ENCODE assay signal across 8 cellular contexts in the genomic region with DNA sequence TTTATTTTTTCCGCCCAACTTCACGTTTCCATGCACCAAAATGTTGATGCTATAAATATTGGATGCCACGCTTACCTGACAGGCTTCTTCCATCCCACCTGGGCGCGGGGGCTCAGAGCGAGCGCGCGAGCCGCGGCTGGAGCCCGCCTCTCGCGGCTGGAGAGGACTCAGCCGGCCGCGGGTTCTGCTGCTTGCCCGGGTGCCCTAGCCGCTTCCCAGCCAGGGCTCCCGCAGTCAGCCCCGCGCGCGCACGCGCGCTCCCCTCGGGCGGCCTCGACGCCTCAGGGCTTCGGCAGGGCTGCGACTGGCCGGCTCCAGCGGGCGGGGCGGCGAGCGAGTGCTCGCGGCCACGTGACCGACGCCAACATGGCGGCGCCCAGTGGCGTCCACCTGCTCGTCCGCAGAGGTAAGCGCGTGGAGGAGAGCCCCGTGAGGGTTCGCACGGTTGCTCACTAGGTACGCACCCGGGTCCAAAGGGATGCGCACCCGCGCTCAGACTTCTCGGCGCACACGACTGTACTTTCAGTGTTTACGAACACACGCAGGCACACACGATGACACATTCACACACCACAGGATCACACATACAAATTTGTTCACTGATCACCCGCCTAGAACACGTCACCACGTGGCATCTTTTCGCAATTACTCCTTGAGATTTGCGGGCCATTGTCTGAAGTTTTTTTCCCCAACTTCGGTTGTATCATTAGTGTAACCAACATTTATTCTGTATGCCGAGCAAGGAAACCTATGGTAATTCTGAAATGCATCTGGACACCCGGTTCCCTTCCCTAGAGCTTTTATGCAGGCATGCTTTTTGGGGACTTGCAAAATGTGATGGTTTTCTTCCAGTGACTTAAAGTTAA. TPM values are rescaled to one million over a fixed set of nuclear protein-coding genes. Genes with fewer than 3 reads are reported as not detected.
DNase-seq lines count a peak whose midpoint lies in the region; ATAC-seq and TF ChIP-seq lines count a peak whose summit lies in the region.

A gene (plus strand): TSS at position 350 of the 866 bp plus-strand sequence. CDS start 17 bp downstream, at position 367.

- peak within 1 kb of the TSS; percentile 99 for H2AFZ ChIP-seq in neural progenitor cell (replicated peaks)

- H3K4me1 Mint-ChIP-seq in neural progenitor cell: peaks cover 12% of the 10 kb centered on the region

- H3K36me3 ChIP-seq in MG63 (no peaks in the 10 kb centered on the region), neural progenitor cell (no peaks in the 10 kb centered on the region), stomach (no peaks in the 10 kb centered on the region)

- peaks cover 2% of the 10 kb centered on the region for H3K36me3 Mint-ChIP-seq in neural progenitor cell

- H3K27ac Mint-ChIP-seq in neural progenitor cell: peak within 1 kb of the TSS; percentile 21

- TF ChIP-seq EP300 in stomach (IDR thresholded peaks at IDR 0.05): no peak

- H3F3A ChIP-seq in neural progenitor cell (ENCODE audit: low read depth): no peaks in the 10 kb centered on the region

- intact Hi-C loops in stomach (cut with DNase I; ENCODE audit: low total_unique reads): no loop called here

- H3K9me3 ChIP-seq in MG63: no peaks in the 10 kb centered on the region
- no peaks in the 10 kb centered on the region for H3K9me3 ChIP-seq in neural progenitor cell (ENCODE audit: low read depth)
- no peaks in the 10 kb centered on the region for H3K9me3 ChIP-seq in stomach

- no peaks in the 10 kb centered on the region for H3K79me2 ChIP-seq in neural progenitor cell (ENCODE audit: low read depth)

- peak within 1 kb of the TSS; percentile 74 for H3K9ac ChIP-seq in neural progenitor cell

- peak within 1 kb of the TSS; percentile 91 for H3K4me2 ChIP-seq in neural progenitor cell

- H3K4me1 ChIP-seq in foreskin keratinocyte (peaks cover 23% of the 10 kb centered on the region), neural progenitor cell (peaks cover 6% of the 10 kb centered on the region), stomach (peaks cover 0 to 20% (median 16%) of the 10 kb centered on the region in 4 donors)

- no peak for TF ChIP-seq POLR2A in stomach (IDR thresholded peaks at IDR 0.05)

- H3K4me3 Mint-ChIP-seq in neural progenitor cell: peak within 1 kb of the TSS; percentile 97

- ATAC-seq in foreskin keratinocyte: peak; percentile 89

- H3K4me3 ChIP-seq in MG63 (peak within 1 kb of the TSS; percentile 85), neural progenitor cell (peak within 1 kb of the TSS; percentile 81), stomach (peak within 1 kb of the TSS; percentile 69 to 92 (median 78))

- H4K20me1 ChIP-seq in neural progenitor cell (ENCODE audit: low read depth): no peaks in the 10 kb centered on the region

- WGBS in stomach, 5 donors: 0 to 1% (median 0%) methylated on average over 32 to 73 of the region's 73 CpGs

- DNase-seq in GDM1 (lab: John Stamatoyannopoulos, UW) (peak; percentile 88), HCEC 1CT (peak; percentile 87), MG63 (peak; percentile 94), SHP77 treated with DMSO at 0.1 percent for 48 hours (lab: John Stamatoyannopoulos, UW) (peak; percentile 45), activated gamma-delta T cell treated with Interleukin-2 at 50 U/mL for 16 hours (peak; percentile 76), foreskin keratinocyte (peak; percentile 66 to 83), neural progenitor cell (ENCODE audit: low spot score) (peak; percentile 97), stomach (peak; percentile 92)

- no peaks in the 10 kb centered on the region for H3K9me3 Mint-ChIP-seq in neural progenitor cell

- H3K27me3 ChIP-seq in MG63 (no peaks in the 10 kb centered on the region), foreskin keratinocyte (no peaks in the 10 kb centered on the region), neural progenitor cell (peaks cover 35% of the 10 kb centered on the region), stomach (no peaks in the 10 kb centered on the region)

- H3K27me3 Mint-ChIP-seq in neural progenitor cell (ENCODE audit: insufficient read depth, low read depth): peaks cover 8% of the 10 kb centered on the region

- H3K27ac ChIP-seq in foreskin keratinocyte: peak within 1 kb of the TSS; percentile 69
- H3K27ac ChIP-seq in neural progenitor cell: no peak within 1 kb of the TSS
- peak within 1 kb of the TSS; percentile 32 to 76 (median 36) for H3K27ac ChIP-seq in stomach

- peak; percentile 3 for TF ChIP-seq CTCF in foreskin keratinocyte (conservative IDR thresholded peaks at IDR 0.05)
- no peak for TF ChIP-seq CTCF in neural progenitor cell (IDR thresholded peaks at IDR 0.05)
- TF ChIP-seq CTCF in stomach (IDR thresholded peaks at IDR 0.05): no peak

RNA-seq across cellular contexts. Expression of the gene that starts here (rescaled TPM):
- 6.9 and 16.4 TPM in 2 replicates for total RNA-seq in MG63 (2014; rRNA removed; shearing (Covaris generic); ENCODE audit: low replicate concordance)
- total RNA-seq in foreskin keratinocyte: 6.0 and 7.4 TPM in 2 replicates
- 3.8 and 4.0 TPM in 2 replicates for polyA plus RNA-seq in foreskin keratinocyte
- 8.2 and 9.8 TPM in 2 replicates for total RNA-seq in neural progenitor cell (ENCODE audit: low replicate concordance)
- total RNA-seq in stomach: 10 to 100 TPM in 1 of 5 donors, 1 to 10 TPM in 4; 3.5 to 16.2 (median 5.8) TPM
- 1 to 10 TPM; 2.9 to 5.3 (median 3.5) TPM for polyA plus RNA-seq in stomach

Comparison
In these comparisons a context has a peak if more than half of its experiments do, and no peak if none do; other contexts are left out.
1. DNase-seq: peak in every context shown above with its lines; median percentile 97 in neural progenitor cell; 94 in MG63; 92 in stomach; 88 in GDM1; 87 in HCEC 1CT; 76 in activated gamma-delta T cell treated with Interleukin-2 at 50 U/mL for 16 hours; 74 in foreskin keratinocyte; 45 in SHP77 treated with DMSO at 0.1 percent for 48 hours.